1 cellular context compared by ENCODE assay signal in the genomic region with DNA sequence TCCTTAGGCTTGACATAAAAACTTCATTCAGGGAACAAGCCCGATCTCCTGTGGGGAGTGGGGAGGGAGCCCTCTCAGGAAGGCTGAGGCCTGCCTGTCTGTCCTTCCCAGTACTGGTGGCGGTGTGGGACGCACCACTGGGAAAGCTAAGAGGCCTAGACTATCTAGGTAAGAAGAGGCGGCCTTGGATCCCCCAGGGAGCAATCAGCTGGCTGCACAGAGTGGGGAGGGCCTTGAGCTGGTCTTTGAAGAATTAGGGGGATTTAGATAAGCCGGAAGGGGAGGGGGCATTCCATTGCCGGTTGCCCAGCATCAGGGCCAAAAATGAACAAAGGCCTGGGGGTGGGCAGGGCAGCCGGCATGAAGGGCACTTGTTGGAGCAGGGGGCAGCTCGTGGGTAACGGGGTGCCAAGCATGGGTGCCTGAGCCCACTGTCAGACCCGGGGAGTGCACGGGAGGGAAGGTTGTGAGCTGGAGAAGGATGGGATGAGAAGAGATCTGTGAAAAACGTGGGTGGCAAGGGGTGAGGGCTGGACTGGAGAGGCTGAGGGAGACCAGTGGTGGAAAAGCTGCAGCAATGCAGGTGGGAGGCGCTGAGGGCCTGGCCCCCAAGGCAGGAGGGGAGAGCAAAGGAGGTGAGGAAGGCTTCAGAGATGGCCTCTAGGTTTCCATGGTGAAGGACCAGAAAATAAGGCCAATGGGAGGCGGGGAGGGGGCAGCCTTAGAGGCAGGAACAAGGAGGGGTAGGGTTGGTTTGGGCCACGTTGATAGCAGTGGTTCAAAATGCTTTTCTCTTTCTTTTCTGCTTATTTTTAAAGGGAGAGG.
TF ChIP-seq lines count a peak whose summit lies in the region.

No MANE protein-coding gene starts in this region.

TF ChIP-seq in HepG2, 621 proteins besides CTCF, POLR2A, EP300 and RAD21 (continued from another document and continues in another):
- TF ChIP-seq, protein P1, sequence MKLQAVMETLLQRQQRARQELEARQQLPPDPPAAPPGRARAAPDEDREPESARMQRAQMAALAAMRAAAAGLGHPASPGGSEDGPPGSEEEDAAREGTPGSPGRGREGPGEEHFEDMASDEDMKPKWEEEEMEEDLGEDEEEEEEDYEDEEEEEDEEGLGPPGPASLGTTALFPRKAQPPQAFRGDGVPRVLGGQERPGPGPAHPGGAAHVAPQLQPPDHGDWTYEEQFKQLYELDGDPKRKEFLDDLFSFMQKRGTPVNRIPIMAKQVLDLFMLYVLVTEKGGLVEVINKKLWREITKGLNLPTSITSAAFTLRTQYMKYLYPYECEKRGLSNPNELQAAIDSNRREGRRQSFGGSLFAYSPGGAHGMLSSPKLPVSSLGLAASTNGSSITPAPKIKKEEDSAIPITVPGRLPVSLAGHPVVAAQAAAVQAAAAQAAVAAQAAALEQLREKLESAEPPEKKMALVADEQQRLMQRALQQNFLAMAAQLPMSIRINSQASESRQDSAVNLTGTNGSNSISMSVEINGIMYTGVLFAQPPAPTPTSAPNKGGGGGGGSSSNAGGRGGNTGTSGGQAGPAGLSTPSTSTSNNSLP (IDR thresholded peaks at IDR 0.05; ENCODE audit: low read depth, low read length), result no peak
- 0 out of 2 replicates have a peak, but pooled peaks have one; percentile 15 for TF ChIP-seq HDAC1 (CRISPR knock-in tag; IDR thresholded peaks at IDR 0.05)
- no peak for TF ChIP-seq ADNP (CRISPR knock-in tag; IDR thresholded peaks at IDR 0.05)
- no peak for TF ChIP-seq PPARG (CRISPR knock-in tag; conservative IDR thresholded peaks at IDR 0.05)
- TF ChIP-seq, protein P2, sequence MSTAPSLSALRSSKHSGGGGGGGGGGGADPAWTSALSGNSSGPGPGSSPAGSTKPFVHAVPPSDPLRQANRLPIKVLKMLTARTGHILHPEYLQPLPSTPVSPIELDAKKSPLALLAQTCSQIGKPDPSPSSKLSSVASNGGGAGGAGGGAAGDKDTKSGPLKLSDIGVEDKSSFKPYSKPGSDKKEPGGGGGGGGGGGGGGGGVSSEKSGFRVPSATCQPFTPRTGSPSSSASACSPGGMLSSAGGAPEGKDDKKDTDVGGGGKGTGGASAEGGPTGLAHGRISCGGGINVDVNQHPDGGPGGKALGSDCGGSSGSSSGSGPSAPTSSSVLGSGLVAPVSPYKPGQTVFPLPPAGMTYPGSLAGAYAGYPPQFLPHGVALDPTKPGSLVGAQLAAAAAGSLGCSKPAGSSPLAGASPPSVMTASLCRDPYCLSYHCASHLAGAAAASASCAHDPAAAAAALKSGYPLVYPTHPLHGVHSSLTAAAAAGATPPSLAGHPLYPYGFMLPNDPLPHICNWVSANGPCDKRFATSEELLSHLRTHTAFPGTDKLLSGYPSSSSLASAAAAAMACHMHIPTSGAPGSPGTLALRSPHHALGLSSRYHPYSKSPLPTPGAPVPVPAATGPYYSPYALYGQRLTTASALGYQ (CRISPR knock-in tag; IDR thresholded peaks at IDR 0.05), result no peak
- no peak for TF ChIP-seq ZNF552 (CRISPR knock-in tag; IDR thresholded peaks at IDR 0.05; ENCODE audit: borderline replicate concordance)
- no peak for TF ChIP-seq ZNF556 (CRISPR knock-in tag; IDR thresholded peaks at IDR 0.05; ENCODE audit: borderline replicate concordance)
- TF ChIP-seq FOXO1 (CRISPR knock-in tag; IDR thresholded peaks at IDR 0.05), result no peak
- TF ChIP-seq, protein P3, sequence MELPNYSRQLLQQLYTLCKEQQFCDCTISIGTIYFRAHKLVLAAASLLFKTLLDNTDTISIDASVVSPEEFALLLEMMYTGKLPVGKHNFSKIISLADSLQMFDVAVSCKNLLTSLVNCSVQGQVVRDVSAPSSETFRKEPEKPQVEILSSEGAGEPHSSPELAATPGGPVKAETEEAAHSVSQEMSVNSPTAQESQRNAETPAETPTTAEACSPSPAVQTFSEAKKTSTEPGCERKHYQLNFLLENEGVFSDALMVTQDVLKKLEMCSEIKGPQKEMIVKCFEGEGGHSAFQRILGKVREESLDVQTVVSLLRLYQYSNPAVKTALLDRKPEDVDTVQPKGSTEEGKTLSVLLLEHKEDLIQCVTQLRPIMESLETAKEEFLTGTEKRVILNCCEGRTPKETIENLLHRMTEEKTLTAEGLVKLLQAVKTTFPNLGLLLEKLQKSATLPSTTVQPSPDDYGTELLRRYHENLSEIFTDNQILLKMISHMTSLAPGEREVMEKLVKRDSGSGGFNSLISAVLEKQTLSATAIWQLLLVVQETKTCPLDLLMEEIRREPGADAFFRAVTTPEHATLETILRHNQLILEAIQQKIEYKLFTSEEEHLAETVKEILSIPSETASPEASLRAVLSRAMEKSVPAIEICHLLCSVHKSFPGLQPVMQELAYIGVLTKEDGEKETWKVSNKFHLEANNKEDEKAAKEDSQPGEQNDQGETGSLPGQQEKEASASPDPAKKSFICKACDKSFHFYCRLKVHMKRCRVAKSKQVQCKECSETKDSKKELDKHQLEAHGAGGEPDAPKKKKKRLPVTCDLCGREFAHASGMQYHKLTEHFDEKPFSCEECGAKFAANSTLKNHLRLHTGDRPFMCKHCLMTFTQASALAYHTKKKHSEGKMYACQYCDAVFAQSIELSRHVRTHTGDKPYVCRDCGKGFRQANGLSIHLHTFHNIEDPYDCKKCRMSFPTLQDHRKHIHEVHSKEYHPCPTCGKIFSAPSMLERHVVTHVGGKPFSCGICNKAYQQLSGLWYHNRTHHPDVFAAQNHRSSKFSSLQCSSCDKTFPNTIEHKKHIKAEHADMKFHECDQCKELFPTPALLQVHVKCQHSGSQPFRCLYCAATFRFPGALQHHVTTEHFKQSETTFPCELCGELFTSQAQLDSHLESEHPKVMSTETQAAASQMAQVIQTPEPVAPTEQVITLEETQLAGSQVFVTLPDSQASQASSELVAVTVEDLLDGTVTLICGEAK (IDR thresholded peaks at IDR 0.05), result no peak
- TF ChIP-seq, protein P3 (CRISPR knock-in tag; IDR thresholded peaks at IDR 0.05), result no peak
- no peak for TF ChIP-seq ZNF234 (CRISPR knock-in tag; conservative IDR thresholded peaks at IDR 0.05)
- TF ChIP-seq HHEX (CRISPR knock-in tag; IDR thresholded peaks at IDR 0.05), result no peak
- no peak for TF ChIP-seq MTF2 (CRISPR knock-in tag; IDR thresholded peaks at IDR 0.05; ENCODE audit: borderline replicate concordance)
- TF ChIP-seq ZNF205 (CRISPR knock-in tag; IDR thresholded peaks at IDR 0.05), result no peak
- TF ChIP-seq BRD4 (CRISPR knock-in tag; IDR thresholded peaks at IDR 0.05), result peak; percentile 19; the same call in 1 of the 2 replicates
- no peak for TF ChIP-seq TOE1 (CRISPR knock-in tag; IDR thresholded peaks at IDR 0.05)
- no peak for TF ChIP-seq ARHGAP35 (CRISPR knock-in tag; IDR thresholded peaks at IDR 0.05; ENCODE audit: borderline replicate concordance)
- TF ChIP-seq ZNF724P (CRISPR knock-in tag; IDR thresholded peaks at IDR 0.05; ENCODE audit: borderline replicate concordance), result no peak
- TF ChIP-seq, protein P4, sequence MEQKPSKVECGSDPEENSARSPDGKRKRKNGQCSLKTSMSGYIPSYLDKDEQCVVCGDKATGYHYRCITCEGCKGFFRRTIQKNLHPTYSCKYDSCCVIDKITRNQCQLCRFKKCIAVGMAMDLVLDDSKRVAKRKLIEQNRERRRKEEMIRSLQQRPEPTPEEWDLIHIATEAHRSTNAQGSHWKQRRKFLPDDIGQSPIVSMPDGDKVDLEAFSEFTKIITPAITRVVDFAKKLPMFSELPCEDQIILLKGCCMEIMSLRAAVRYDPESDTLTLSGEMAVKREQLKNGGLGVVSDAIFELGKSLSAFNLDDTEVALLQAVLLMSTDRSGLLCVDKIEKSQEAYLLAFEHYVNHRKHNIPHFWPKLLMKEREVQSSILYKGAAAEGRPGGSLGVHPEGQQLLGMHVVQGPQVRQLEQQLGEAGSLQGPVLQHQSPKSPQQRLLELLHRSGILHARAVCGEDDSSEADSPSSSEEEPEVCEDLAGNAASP (CRISPR knock-in tag; IDR thresholded peaks at IDR 0.05; ENCODE audit: borderline replicate concordance), result no peak
- TF ChIP-seq, protein P5, sequence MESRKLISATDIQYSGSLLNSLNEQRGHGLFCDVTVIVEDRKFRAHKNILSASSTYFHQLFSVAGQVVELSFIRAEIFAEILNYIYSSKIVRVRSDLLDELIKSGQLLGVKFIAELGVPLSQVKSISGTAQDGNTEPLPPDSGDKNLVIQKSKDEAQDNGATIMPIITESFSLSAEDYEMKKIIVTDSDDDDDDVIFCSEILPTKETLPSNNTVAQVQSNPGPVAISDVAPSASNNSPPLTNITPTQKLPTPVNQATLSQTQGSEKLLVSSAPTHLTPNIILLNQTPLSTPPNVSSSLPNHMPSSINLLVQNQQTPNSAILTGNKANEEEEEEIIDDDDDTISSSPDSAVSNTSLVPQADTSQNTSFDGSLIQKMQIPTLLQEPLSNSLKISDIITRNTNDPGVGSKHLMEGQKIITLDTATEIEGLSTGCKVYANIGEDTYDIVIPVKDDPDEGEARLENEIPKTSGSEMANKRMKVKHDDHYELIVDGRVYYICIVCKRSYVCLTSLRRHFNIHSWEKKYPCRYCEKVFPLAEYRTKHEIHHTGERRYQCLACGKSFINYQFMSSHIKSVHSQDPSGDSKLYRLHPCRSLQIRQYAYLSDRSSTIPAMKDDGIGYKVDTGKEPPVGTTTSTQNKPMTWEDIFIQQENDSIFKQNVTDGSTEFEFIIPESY (CRISPR knock-in tag; IDR thresholded peaks at IDR 0.05), result no peak
- TF ChIP-seq, protein P6, sequence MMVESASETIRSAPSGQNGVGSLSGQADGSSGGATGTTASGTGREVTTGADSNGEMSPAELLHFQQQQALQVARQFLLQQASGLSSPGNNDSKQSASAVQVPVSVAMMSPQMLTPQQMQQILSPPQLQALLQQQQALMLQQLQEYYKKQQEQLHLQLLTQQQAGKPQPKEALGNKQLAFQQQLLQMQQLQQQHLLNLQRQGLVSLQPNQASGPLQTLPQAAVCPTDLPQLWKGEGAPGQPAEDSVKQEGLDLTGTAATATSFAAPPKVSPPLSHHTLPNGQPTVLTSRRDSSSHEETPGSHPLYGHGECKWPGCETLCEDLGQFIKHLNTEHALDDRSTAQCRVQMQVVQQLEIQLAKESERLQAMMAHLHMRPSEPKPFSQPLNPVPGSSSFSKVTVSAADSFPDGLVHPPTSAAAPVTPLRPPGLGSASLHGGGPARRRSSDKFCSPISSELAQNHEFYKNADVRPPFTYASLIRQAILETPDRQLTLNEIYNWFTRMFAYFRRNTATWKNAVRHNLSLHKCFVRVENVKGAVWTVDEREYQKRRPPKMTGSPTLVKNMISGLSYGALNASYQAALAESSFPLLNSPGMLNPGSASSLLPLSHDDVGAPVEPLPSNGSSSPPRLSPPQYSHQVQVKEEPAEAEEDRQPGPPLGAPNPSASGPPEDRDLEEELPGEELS (CRISPR knock-in tag; IDR thresholded peaks at IDR 0.05), result peak; percentile 45; the same call in 1 of the 2 replicates
- TF ChIP-seq, protein P7, sequence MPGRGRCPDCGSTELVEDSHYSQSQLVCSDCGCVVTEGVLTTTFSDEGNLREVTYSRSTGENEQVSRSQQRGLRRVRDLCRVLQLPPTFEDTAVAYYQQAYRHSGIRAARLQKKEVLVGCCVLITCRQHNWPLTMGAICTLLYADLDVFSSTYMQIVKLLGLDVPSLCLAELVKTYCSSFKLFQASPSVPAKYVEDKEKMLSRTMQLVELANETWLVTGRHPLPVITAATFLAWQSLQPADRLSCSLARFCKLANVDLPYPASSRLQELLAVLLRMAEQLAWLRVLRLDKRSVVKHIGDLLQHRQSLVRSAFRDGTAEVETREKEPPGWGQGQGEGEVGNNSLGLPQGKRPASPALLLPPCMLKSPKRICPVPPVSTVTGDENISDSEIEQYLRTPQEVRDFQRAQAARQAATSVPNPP (CRISPR knock-in tag; IDR thresholded peaks at IDR 0.05), result no peak
- TF ChIP-seq KMT2A (CRISPR knock-in tag; IDR thresholded peaks at IDR 0.05), result no peak
- no peak for TF ChIP-seq ELF1 (CRISPR knock-in tag; IDR thresholded peaks at IDR 0.05)
- no peak for TF ChIP-seq ZFP36L1 (CRISPR knock-in tag; IDR thresholded peaks at IDR 0.05)
- no peak for TF ChIP-seq KLF16 (CRISPR knock-in tag; IDR thresholded peaks at IDR 0.05)
- TF ChIP-seq FOXJ3 (CRISPR knock-in tag; IDR thresholded peaks at IDR 0.05; ENCODE audit: borderline replicate concordance), result no peak
- TF ChIP-seq ZNF790 (CRISPR knock-in tag; IDR thresholded peaks at IDR 0.05; ENCODE audit: borderline replicate concordance), result no peak
- TF ChIP-seq SIX4 (CRISPR knock-in tag; IDR thresholded peaks at IDR 0.05), result no peak
- TF ChIP-seq SMAD3 (CRISPR knock-in tag; IDR thresholded peaks at IDR 0.05), result no peak
- TF ChIP-seq MTA1 (CRISPR knock-in tag; IDR thresholded peaks at IDR 0.05; ENCODE audit: borderline replicate concordance), result peak; percentile 53; the same call in 1 of the 2 replicates
- TF ChIP-seq, protein P8, sequence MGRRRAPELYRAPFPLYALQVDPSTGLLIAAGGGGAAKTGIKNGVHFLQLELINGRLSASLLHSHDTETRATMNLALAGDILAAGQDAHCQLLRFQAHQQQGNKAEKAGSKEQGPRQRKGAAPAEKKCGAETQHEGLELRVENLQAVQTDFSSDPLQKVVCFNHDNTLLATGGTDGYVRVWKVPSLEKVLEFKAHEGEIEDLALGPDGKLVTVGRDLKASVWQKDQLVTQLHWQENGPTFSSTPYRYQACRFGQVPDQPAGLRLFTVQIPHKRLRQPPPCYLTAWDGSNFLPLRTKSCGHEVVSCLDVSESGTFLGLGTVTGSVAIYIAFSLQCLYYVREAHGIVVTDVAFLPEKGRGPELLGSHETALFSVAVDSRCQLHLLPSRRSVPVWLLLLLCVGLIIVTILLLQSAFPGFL (CRISPR knock-in tag; IDR thresholded peaks at IDR 0.05), result no peak
